ENCODE assay signal across 8 cellular contexts in the genomic region with DNA sequence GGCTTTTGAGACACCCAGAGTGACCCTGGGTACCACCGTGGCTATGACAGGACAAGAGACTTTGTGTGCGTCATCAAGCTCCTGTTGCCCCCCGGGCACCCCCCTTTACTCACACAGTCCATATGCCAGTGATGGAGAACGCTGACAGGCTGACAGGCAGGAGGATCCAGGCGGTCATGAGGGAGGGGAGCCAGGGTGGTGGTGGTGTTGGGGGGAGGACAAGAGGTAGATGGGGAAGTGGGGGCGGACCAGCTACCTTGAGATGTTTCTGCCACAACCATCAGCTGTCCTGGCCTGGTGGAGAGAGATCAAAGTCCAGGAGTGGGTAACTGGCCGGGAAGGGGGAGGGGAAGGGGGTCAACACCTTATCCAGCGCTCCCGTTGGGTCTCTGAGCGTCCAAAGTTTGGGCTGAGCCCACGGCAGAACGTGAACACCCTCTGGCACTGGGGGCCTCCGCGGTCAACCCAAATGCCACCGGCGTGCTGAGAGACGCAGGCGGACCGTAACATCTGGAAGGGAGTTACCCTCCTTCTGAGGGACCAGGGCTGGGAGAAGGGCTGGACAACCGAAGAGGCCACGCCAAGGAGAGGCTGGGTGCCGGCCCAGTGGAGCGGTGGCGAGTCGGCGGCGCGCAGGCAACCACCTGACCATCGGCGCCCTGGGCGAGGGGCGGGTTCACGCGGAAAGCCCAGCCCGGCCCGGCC. TPM values are rescaled to one million over a fixed set of nuclear protein-coding genes. Genes with fewer than 3 reads are reported as not detected.
DNase-seq lines count a peak whose midpoint lies in the region; ATAC-seq and TF ChIP-seq lines count a peak whose summit lies in the region.

No MANE protein-coding gene starts in this region.

- no peak for TF ChIP-seq CTCF in CD14-positive monocyte (IDR thresholded peaks at IDR 0.05)
- no peak for TF ChIP-seq CTCF in gastroesophageal sphincter (IDR thresholded peaks at IDR 0.05)

- peak overlapping the region; percentile 92 for H3K18ac ChIP-seq in neuronal stem cell (ENCODE audit: low read length)

- peak overlapping the region; percentile 86 for H3K23ac ChIP-seq in neuronal stem cell (ENCODE audit: low read depth, low read length, poor library complexity)

- peak overlapping the region; percentile 8 for H2BK12ac ChIP-seq in neuronal stem cell (ENCODE audit: low read length)

- H3K9me3 ChIP-seq in gastroesophageal sphincter (no peaks in the 10 kb centered on the region), neuronal stem cell (replicated peaks in 1 of 2; ENCODE audit: control insufficient read depth in 2 of 2, insufficient read depth in 1 of 2, low read depth in 1 of 2, low read length in 2 of 2) (peaks cover 0 to 2% of the 10 kb centered on the region in 2 donors)

- no peak overlapping the region for H2BK120ac ChIP-seq in neuronal stem cell (ENCODE audit: low read depth, low read length)

- no peaks in the 10 kb centered on the region for H3K9me3 Mint-ChIP-seq in CD14-positive monocyte
- H3K9me3 Mint-ChIP-seq in activated CD4-positive, alpha-beta memory T cell treated with anti-CD3 and anti-CD28 coated beads for 36 hours, result no peaks in the 10 kb centered on the region

- ATAC-seq in GM19351 (IDR thresholded peaks at IDR 0.05; ENCODE audit: unreplicated experiment) (peak; percentile 33), HG03342 (IDR thresholded peaks at IDR 0.05; ENCODE audit: unreplicated experiment) (peak; percentile 30), gastroesophageal sphincter (peak; percentile 76)

- peak overlapping the region; percentile 68 for H2AK5ac ChIP-seq in neuronal stem cell (ENCODE audit: low read depth, low read length)

- peaks cover 29 to 36% of the 10 kb centered on the region in 2 donors for H3K36me3 Mint-ChIP-seq in CD14-positive monocyte
- peaks cover 2% of the 10 kb centered on the region for H3K36me3 Mint-ChIP-seq in activated CD4-positive, alpha-beta memory T cell treated with anti-CD3 and anti-CD28 coated beads for 36 hours

- H3K4me2 ChIP-seq in neuronal stem cell (ENCODE audit: insufficient read depth, low read length, poor library complexity, severe bottlenecking), result peak overlapping the region; percentile 94

- H4K8ac ChIP-seq in neuronal stem cell (ENCODE audit: low read depth, low read length), result peak overlapping the region; percentile 98

- peaks cover 14% of the 10 kb centered on the region for H3K79me1 ChIP-seq in neuronal stem cell (ENCODE audit: low read depth, low read length)

- CTCF ChIA-PET in activated CD4-positive, alpha-beta memory T cell treated with anti-CD3 and anti-CD28 coated beads for 36 hours (lab: Charles Lee), result interaction anchor here (1.6 kb wide), 1 partner anchor 10 kb away, joined by 5 read pairs; a partner anchor contains a TSS

- intact Hi-C loops in CD14-positive monocyte (cut with micrococcal nuclease), result loop anchor here (5.0 kb wide), 2 partner anchors 35 to 40 kb away; a partner anchor contains a TSS
- intact Hi-C loops in activated CD4-positive, alpha-beta memory T cell treated with anti-CD3 and anti-CD28 coated beads for 36 hours (cut with micrococcal nuclease), result loop anchor here (2.0 kb wide), 2 partner anchors 15 to 17 kb away; a partner anchor contains a TSS

- peak overlapping the region; percentile 79 to 91 for H3K4me3 ChIP-seq in gastroesophageal sphincter
- H3K4me3 ChIP-seq in neuronal stem cell (ENCODE audit: low read length in 2 of 2), result peak overlapping the region; percentile 79 to 98

- no peak overlapping the region for H4K91ac ChIP-seq in neuronal stem cell (ENCODE audit: low read depth, low read length, poor library complexity)

- no peak overlapping the region for H2BK5ac ChIP-seq in neuronal stem cell (ENCODE audit: low read length)

- H3K36me3 ChIP-seq in gastroesophageal sphincter, result peaks cover 0 to 54% of the 10 kb centered on the region in 2 donors
- peaks cover 24 to 57% of the 10 kb centered on the region in 2 donors for H3K36me3 ChIP-seq in neuronal stem cell (replicated peaks in 1 of 2; ENCODE audit: control insufficient read depth in 2 of 2, insufficient read depth in 2 of 2, low read length in 2 of 2)

- peak overlapping the region; percentile 87 for H3K4ac ChIP-seq in neuronal stem cell (ENCODE audit: low read length)

- TF ChIP-seq POLR2A in gastroesophageal sphincter (IDR thresholded peaks at IDR 0.05), result no peak

- H3K14ac ChIP-seq in neuronal stem cell (ENCODE audit: low read length), result peak overlapping the region; percentile 97

- H3K4me1 ChIP-seq in gastroesophageal sphincter (peaks cover 3 to 88% (median 38%) of the 10 kb centered on the region in 3 donors), neuronal stem cell (ENCODE audit: control insufficient read depth in 2 of 2, insufficient read depth in 1 of 2, low read depth in 1 of 2, low read length in 2 of 2) (peaks cover 5 to 8% of the 10 kb centered on the region in 2 donors)

- H3K4me1 Mint-ChIP-seq in CD14-positive monocyte, result peaks cover 42% of the 10 kb centered on the region
- H3K4me1 Mint-ChIP-seq in activated CD4-positive, alpha-beta memory T cell treated with anti-CD3 and anti-CD28 coated beads for 36 hours (ENCODE audit: low read depth), result peaks cover 30% of the 10 kb centered on the region

- peak overlapping the region; percentile 34 for H2BK15ac ChIP-seq in neuronal stem cell (ENCODE audit: low read length)

- peaks cover 1 to 4% (median 3%) of the 10 kb centered on the region in 3 donors for H3K27me3 Mint-ChIP-seq in CD14-positive monocyte (ENCODE audit: low read depth in 3 of 3)
- no peaks in the 10 kb centered on the region for H3K27me3 Mint-ChIP-seq in activated CD4-positive, alpha-beta memory T cell treated with anti-CD3 and anti-CD28 coated beads for 36 hours

- peak overlapping the region; percentile 96 for H2AFZ ChIP-seq in neuronal stem cell (ENCODE audit: low read length)

- peak overlapping the region; percentile 85 to 91 for H3K4me3 Mint-ChIP-seq in CD14-positive monocyte
- H3K4me3 Mint-ChIP-seq in activated CD4-positive, alpha-beta memory T cell treated with anti-CD3 and anti-CD28 coated beads for 36 hours, result peak overlapping the region; percentile 69

- WGBS in gastroesophageal sphincter (ENCODE audit: low coverage in 1 of 2), 2 donors, result 0 to 30% methylated on average over 2 to 4 of the region's 36 CpGs
- WGBS in neuronal stem cell (ENCODE audit: extremely low coverage in 2 of 2, insufficient read length in 2 of 2, insufficient replicate concordance in 1 of 2), 2 donors, result no CpG with 5 or more reads among the region's 36 CpGs

- H3K9ac ChIP-seq in neuronal stem cell (ENCODE audit: low read depth, low read length, poor library complexity), result peak overlapping the region; percentile 96

- peak overlapping the region; percentile 60 to 95 (median 90) for H3K27ac ChIP-seq in gastroesophageal sphincter
- H3K27ac ChIP-seq in neuronal stem cell (replicated peaks; ENCODE audit: low read length), result no peak overlapping the region

- POLR2A ChIA-PET in activated CD4-positive, alpha-beta memory T cell treated with anti-CD3 and anti-CD28 coated beads for 36 hours (lab: Charles Lee), result interaction anchor here (1.8 kb wide), 1 partner anchor 56 kb away, joined by 4 read pairs; no protein-coding TSS in a partner anchor

- H3K27me3 ChIP-seq in gastroesophageal sphincter, result no peaks in the 10 kb centered on the region
- H3K27me3 ChIP-seq in neuronal stem cell (ENCODE audit: control insufficient read depth in 3 of 3, insufficient read depth in 3 of 3, low read depth in 1 of 3, low read length in 3 of 3), result no peaks in the 10 kb centered on the region

- TF ChIP-seq EP300 in gastroesophageal sphincter (IDR thresholded peaks at IDR 0.05), result no peak

- H3K27ac Mint-ChIP-seq in CD14-positive monocyte, result peak overlapping the region in 6 of 7 donors; percentile 45 to 80 (median 73)
- H3K27ac Mint-ChIP-seq in activated CD4-positive, alpha-beta memory T cell treated with anti-CD3 and anti-CD28 coated beads for 36 hours, result peak overlapping the region; percentile 59

- DNase-seq in CD14-positive monocyte (ENCODE audit: low spot score) (no peak), neuronal stem cell (ENCODE audit: low spot score) (no peak), A172 (ENCODE audit: low spot score) (no peak)
- no peak for DNase-seq in activated CD4-positive, alpha-beta memory T cell treated with anti-CD3 and anti-CD28 coated beads for 36 hours
- no peak for DNase-seq in effector CD8-positive, alpha-beta T cell (lab: John Stamatoyannopoulos, UW)

RNA-seq across cellular contexts. Expression of a gene that starts 0.6 kb away (rescaled TPM):
- polyA plus RNA-seq in CD14-positive monocyte, result 10 to 100 TPM; 24.7 to 26.6 TPM
- total RNA-seq in activated CD4-positive, alpha-beta memory T cell treated with anti-CD3 and anti-CD28 coated beads for 36 hours, result 1 to 10 TPM; 1.2 to 1.6 TPM
- total RNA-seq in gastroesophageal sphincter, result 10 to 100 TPM; 17.6 to 26.9 (median 19.9) TPM
- 12.2 TPM for polyA plus RNA-seq in neuronal stem cell (2013, experiment 1 of 2)
- 12.6 TPM for polyA plus RNA-seq in neuronal stem cell (2013, experiment 2 of 2)
- total RNA-seq in A172 (2014; rRNA removed; shearing (Covaris generic)), result 9.8 and 11.7 TPM in 2 replicates

RNA-seq across cellular contexts. Expression of a gene that starts 6.4 kb away (rescaled TPM):
- polyA plus RNA-seq in CD14-positive monocyte, result 100 to 1,000 TPM; 382 to 475 TPM
- 100 to 1,000 TPM; 120 to 124 TPM for total RNA-seq in activated CD4-positive, alpha-beta memory T cell treated with anti-CD3 and anti-CD28 coated beads for 36 hours
- 100 to 1,000 TPM; 113 to 174 (median 148) TPM for total RNA-seq in gastroesophageal sphincter
- polyA plus RNA-seq in neuronal stem cell (2013, experiment 1 of 2), result 139 TPM
- polyA plus RNA-seq in neuronal stem cell (2013, experiment 2 of 2), result 136 TPM
- total RNA-seq in A172 (2014; rRNA removed; shearing (Covaris generic)), result 262 and 285 TPM in 2 replicates

RNA-seq across cellular contexts. Expression of a gene that starts 9.9 kb away (rescaled TPM):
- 10 to 100 TPM; 24.2 to 30.7 TPM for polyA plus RNA-seq in CD14-positive monocyte
- total RNA-seq in activated CD4-positive, alpha-beta memory T cell treated with anti-CD3 and anti-CD28 coated beads for 36 hours, result 10 to 100 TPM; 36.3 to 39.1 TPM
- 10 to 100 TPM; 12.3 to 21.0 (median 19.8) TPM for total RNA-seq in gastroesophageal sphincter
- 71.6 TPM for polyA plus RNA-seq in neuronal stem cell (2013, experiment 1 of 2)
- polyA plus RNA-seq in neuronal stem cell (2013, experiment 2 of 2), result 77.7 TPM
- 26.7 and 27.2 TPM in 2 replicates for total RNA-seq in A172 (2014; rRNA removed; shearing (Covaris generic))

RNA-seq across cellular contexts. Expression of a gene that starts 14.1 kb away (rescaled TPM):
- 10 to 100 TPM; 48.0 to 48.3 TPM for polyA plus RNA-seq in CD14-positive monocyte
- total RNA-seq in activated CD4-positive, alpha-beta memory T cell treated with anti-CD3 and anti-CD28 coated beads for 36 hours, result 10 to 100 TPM; 83.2 to 83.4 TPM
- total RNA-seq in gastroesophageal sphincter, result 10 to 100 TPM; 41.7 to 82.2 (median 56.7) TPM
- 79.3 TPM for polyA plus RNA-seq in neuronal stem cell (2013, experiment 1 of 2)
- 80.1 TPM for polyA plus RNA-seq in neuronal stem cell (2013, experiment 2 of 2)
- total RNA-seq in A172 (2014; rRNA removed; shearing (Covaris generic)), result 106 and 136 TPM in 2 replicates

RNA-seq across cellular contexts. Expression of a gene that starts 17.7 kb away (rescaled TPM):
- 100 to 1,000 TPM; 171 to 251 TPM for polyA plus RNA-seq in CD14-positive monocyte
- total RNA-seq in activated CD4-positive, alpha-beta memory T cell treated with anti-CD3 and anti-CD28 coated beads for 36 hours, result 10 to 100 TPM; 49.7 to 51.9 TPM
- total RNA-seq in gastroesophageal sphincter, result 10 to 100 TPM; 37.6 to 56.5 (median 51.2) TPM
- 5.7 TPM for polyA plus RNA-seq in neuronal stem cell (2013, experiment 1 of 2)
- 5.8 TPM for polyA plus RNA-seq in neuronal stem cell (2013, experiment 2 of 2)
- 36.2 and 51.0 TPM in 2 replicates for total RNA-seq in A172 (2014; rRNA removed; shearing (Covaris generic))
